2 cellular contexts compared by ENCODE assay signal in genomic region chr10:95722496-95722895, GRCh38. TPM values are rescaled to one million over a fixed set of nuclear protein-coding genes. Genes with fewer than 3 reads are reported as not detected.
"Had no signal": no experiment of that assay in that cellular context is flagged by ENCODE, and none has a peak within 500 bp of the region (broad histone marks: within the 10 kb centered on the region; RNA-seq: fewer than 3 reads in every experiment).

No MANE protein-coding gene starts in this region.

RNA-seq across cellular contexts. Expression of gene ENTPD1, which starts 33.5 kb away (rescaled TPM):
- total RNA-seq: GM23248, HFFc6 had no signal
